Comparison of ENCODE assay signal across 22 cellular contexts in the genomic region with DNA sequence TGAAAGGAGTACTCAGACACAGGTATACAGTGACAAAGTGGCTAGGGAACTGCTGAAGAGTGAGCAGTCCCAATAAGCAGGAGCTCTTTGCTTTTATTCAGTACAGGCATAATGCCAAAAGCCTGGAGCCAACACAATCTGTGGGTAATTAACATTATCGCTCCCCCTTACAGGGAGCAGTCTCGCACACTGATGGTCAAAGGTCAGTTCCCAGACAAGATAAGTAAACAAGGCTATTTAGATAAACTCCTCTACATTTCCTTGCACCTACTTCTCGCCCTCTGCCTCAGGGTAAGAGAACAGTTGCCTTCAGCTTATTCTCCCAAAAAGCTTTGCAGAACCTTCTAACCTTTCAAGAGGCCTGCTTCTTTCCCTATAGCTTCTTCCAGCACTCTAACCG.
"Had no signal": no experiment of that assay in that cellular context is flagged by ENCODE, and none has a peak within 500 bp of the region (broad histone marks: within the 10 kb centered on the region; RNA-seq: fewer than 3 reads in every experiment).

No MANE protein-coding gene starts in this region.

- H3K27me3 ChIP-seq: esophagus muscularis mucosa, foreskin keratinocyte, left lung, testis, transverse colon had no signal

- ATAC-seq: activated CD8-positive, alpha-beta T cell treated with anti-CD3 and anti-CD28 coated beads for 36 hours; activated naive CD4-positive, alpha-beta T cell treated with anti-CD3 and anti-CD28 coated beads, Interleukin-2, amount 50 U/mL, for 72 hours; activated T-cell treated with anti-CD3 and anti-CD28 coated beads, Interleukin-2, amount 50 U/mL, for 4 hours; activated T-helper 17 cell treated with anti-CD3 and anti-CD28 coated beads, Interleukin-2, amount 50 U/mL, for 72 hours; foreskin keratinocyte; heart left ventricle; left lung; lower lobe of right lung; right cardiac atrium; stimulated activated naive CD8-positive, alpha-beta T cell treated with anti-CD3 and anti-CD28 coated beads, Interleukin-15, Interleukin-2, amounts not matched to agents 100 U/mL and 50 U/mL, for 24 hours; WTC11 had no signal

- H3K4me3 ChIP-seq: breast epithelium, esophagus muscularis mucosa, heart left ventricle, left lung, lower lobe of right lung, testis, transverse colon had no signal

- H3K9me3 ChIP-seq: lower lobe of right lung, testis, transverse colon had no signal

- H3K27ac ChIP-seq: breast epithelium, esophagus muscularis mucosa, foreskin keratinocyte, heart left ventricle, left lung, lower lobe of right lung, testis, transverse colon had no signal

- H3K36me3 ChIP-seq: breast epithelium, esophagus muscularis mucosa, heart left ventricle, left lung, lower lobe of right lung, transverse colon had no signal

- H3K4me1 ChIP-seq: breast epithelium, esophagus muscularis mucosa, foreskin keratinocyte, heart left ventricle, left lung, lower lobe of right lung, testis, transverse colon had no signal

- DNase-seq: activated CD4-positive, alpha-beta T cell treated with anti-CD3 and anti-CD28 coated beads for 1 hour; activated CD4-positive, alpha-beta T cell treated with anti-CD3 and anti-CD28 coated beads, Interleukin-2, amount 50 U/mL, for 1 hour; activated CD8-positive, alpha-beta T cell treated with anti-CD3 and anti-CD28 coated beads for 36 hours; activated T-cell treated with anti-CD3 and anti-CD28 coated beads, Interleukin-2, amount 50 U/mL, for 4 hours; foreskin keratinocyte; heart left ventricle; kidney glomerular epithelial cell; left lung; lower lobe of right lung; posterior cingulate gyrus; right cardiac atrium; stimulated activated CD4-positive, alpha-beta T cell treated with anti-CD3 and anti-CD28 coated beads, Interleukin-12 subunit alpha, Interleukin-12 subunit beta, amount 100 ng/mL, for 4 hours; stimulated activated CD4-positive, alpha-beta T cell treated with anti-CD3 and anti-CD28 coated beads, Interleukin-4, amount 100 ng/mL, for 1 hour; stimulated activated naive CD8-positive, alpha-beta T cell treated with anti-CD3 and anti-CD28 coated beads, Interleukin-15, Interleukin-2, amounts not matched to agents 100 U/mL and 50 U/mL, for 24 hours; T-helper 1 cell; testis; transverse colon had no signal
